In the genomic region with DNA sequence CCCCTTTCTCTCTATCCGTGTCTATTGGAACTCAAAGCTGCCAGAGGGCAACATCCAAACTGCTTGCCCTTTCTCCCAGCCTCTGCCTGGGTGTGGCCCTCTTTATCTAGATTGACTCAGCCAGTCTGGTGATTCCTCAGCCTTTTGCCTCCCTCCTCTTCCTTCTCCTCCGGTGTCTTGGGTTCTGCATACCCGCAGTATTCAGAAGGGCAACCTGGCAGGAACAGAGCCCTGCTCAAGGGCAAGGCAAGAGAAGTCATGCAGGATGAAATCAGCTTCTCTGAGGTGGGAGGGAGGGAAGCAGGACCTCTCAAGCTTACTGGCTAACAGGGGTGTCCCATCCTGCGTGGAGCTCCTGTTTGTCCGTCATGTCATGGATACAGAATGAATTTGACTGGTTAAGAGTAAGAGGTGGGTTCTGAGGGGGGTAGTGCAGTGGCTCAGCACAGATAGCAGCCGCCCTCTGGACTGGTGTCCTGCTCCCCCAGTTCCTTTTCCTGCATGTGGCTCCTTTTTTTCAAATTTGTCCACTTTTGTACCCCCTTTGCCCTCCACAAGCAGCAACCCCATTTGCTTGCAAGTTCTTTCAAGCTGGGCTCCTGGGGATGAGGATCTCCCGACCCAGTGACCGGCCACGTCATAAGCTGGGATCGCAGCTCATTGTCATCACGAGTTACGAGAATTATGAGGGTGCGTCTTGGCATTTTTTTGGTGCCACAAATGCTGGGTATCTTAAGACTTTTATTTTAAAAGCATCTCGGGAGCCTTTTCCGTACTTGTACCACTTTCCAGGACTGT, we compare ENCODE assay signal across 16 cellular contexts.
A peak's percentile ranks its signal among the peaks of the same experiment; 100 is the strongest.
DNase-seq lines count a peak whose midpoint lies in the region; ATAC-seq, FAIRE-seq and TF ChIP-seq lines count a peak whose summit lies in the region.
"Had no signal": no experiment of that assay in that cellular context is flagged by ENCODE, and none has a peak within 500 bp of the region (broad histone marks: within the 10 kb centered on the region; RNA-seq: fewer than 3 reads in every experiment).

No MANE protein-coding gene starts in this region.

- H2AK5ac ChIP-seq in H1 (ENCODE audit: low read depth, low read length), result no peak overlapping the region
- H2AK5ac ChIP-seq in mesenchymal stem cell (ENCODE audit: low read length, severe bottlenecking), result peak overlapping the region; percentile 57

- H3K79me1 ChIP-seq in H1 (ENCODE audit: low read depth, low read length) (no peaks in the 10 kb centered on the region; the same call in 1 of the 2 replicates), mesenchymal stem cell (replicated peaks; ENCODE audit: low read length, poor library complexity, severe bottlenecking) (peaks cover 32% of the 10 kb centered on the region)

- no peak overlapping the region for H3K9ac ChIP-seq in H1 (replicated peaks in 1 of 4; ENCODE audit: extremely low read depth in 1 of 4, low read depth in 3 of 4, low read length in 3 of 4)
- no peak overlapping the region for H3K9ac ChIP-seq in mesenchymal stem cell (ENCODE audit: low read length)

- H2BK12ac ChIP-seq in H1 (ENCODE audit: low read depth, low read length) (no peak overlapping the region; the same call in 1 of the 2 replicates), mesenchymal stem cell (ENCODE audit: low read length in 2 of 2) (no peak overlapping the region)

- H3K36me3 ChIP-seq in H1 (ENCODE audit: control insufficient read depth in 2 of 4, insufficient read depth in 4 of 4, low read length in 3 of 4) (no peaks in the 10 kb centered on the region), mesenchymal stem cell (ENCODE audit: control insufficient read depth in 1 of 2, insufficient read depth in 2 of 2, low read depth in 1 of 2, low read length in 2 of 2) (no peaks in the 10 kb centered on the region)
- H3K36me3 ChIP-seq: breast epithelium, thyroid gland had no signal

- CTCF ChIA-PET in H1 (lab: Charles Lee; ENCODE audit: partially characterized antibody), result interaction anchor here (0.9 to 1.5 kb wide), 5 partner anchors 10 to 193 kb away, joined by 3 to 6 read pairs (median 3); no protein-coding TSS in a partner anchor

- H4K8ac ChIP-seq in H1 (ENCODE audit: extremely low read depth, insufficient read depth, low read length) (no peak overlapping the region), mesenchymal stem cell (ENCODE audit: low read length) (no peak overlapping the region)

- no peaks in the 10 kb centered on the region for H3K79me2 ChIP-seq in H1 (ENCODE audit: control insufficient read depth in 1 of 2, insufficient read depth in 2 of 2, low read length in 2 of 2)

- peaks cover 8 to 26% (median 13%) of the 10 kb centered on the region in 4 experiments for H3K4me1 ChIP-seq in H1 (replicated peaks in 1 of 4; ENCODE audit: control insufficient read depth in 3 of 4, insufficient read depth in 4 of 4, low read length in 3 of 4)
- H3K4me1 ChIP-seq in mesenchymal stem cell (ENCODE audit: control insufficient read depth, insufficient read depth, low read depth, low read length), result peaks cover 15% of the 10 kb centered on the region
- H3K4me1 ChIP-seq: breast epithelium had no signal

- H2BK15ac ChIP-seq in H1 (ENCODE audit: low read length) (no peak overlapping the region), mesenchymal stem cell (ENCODE audit: low read depth, poor library complexity, severe bottlenecking) (no peak overlapping the region)

- H2BK5ac ChIP-seq in H1 (ENCODE audit: low read depth, low read length) (peak overlapping the region; percentile 61), mesenchymal stem cell (ENCODE audit: low read depth, low read length, poor library complexity, severe bottlenecking) (no peak overlapping the region)

- H4K20me1 ChIP-seq in H1 (replicated peaks in 1 of 2; ENCODE audit: control insufficient read depth in 1 of 2, insufficient read depth in 2 of 2, low read length in 2 of 2), result no peaks in the 10 kb centered on the region

- peak overlapping the region; percentile 62 for H3K18ac ChIP-seq in H1 (ENCODE audit: extremely low read depth, low read length)
- no peak overlapping the region for H3K18ac ChIP-seq in mesenchymal stem cell (ENCODE audit: low read depth in 1 of 2, low read length in 2 of 2)

- H3K4me3 ChIP-seq in H1 (ENCODE audit: extremely low read depth in 1 of 4, insufficient read depth in 2 of 4, low read depth in 3 of 4, low read length in 4 of 4), result no peak overlapping the region
- no peak overlapping the region for H3K4me3 ChIP-seq in mesenchymal stem cell (ENCODE audit: insufficient read depth in 1 of 2, low read depth in 1 of 2, low read length in 2 of 2)
- H3K4me3 ChIP-seq: breast epithelium, thyroid gland had no signal

- peak; percentile 35 for DNase-seq in AG20443 (ENCODE audit: low spot score)
- peak; percentile 53 for DNase-seq in LoVo (ENCODE audit: low spot score)
- no peak for DNase-seq in H1 (ENCODE audit: low read depth in 1 of 2, low spot score in 2 of 2)
- no peak for DNase-seq in mesenchymal stem cell
- DNase-seq in NCI-H2081 (lab: John Stamatoyannopoulos, UW), result no peak
- DNase-seq in HuH-7.5 (ENCODE audit: low spot score), result no peak
- DNase-seq: ACHN; activated CD4-positive, alpha-beta T cell treated with anti-CD3 and anti-CD28 coated beads for 36 hours; activated naive CD8-positive, alpha-beta T cell treated with anti-CD3 and anti-CD28 coated beads, Interleukin-2, amount 50 U/mL, for 24 hours; NCI-H1092 treated with DMSO at 0.1 percent for 48 hours; stimulated activated naive B cell treated with anti-CD40 and anti-IgM and Interleukin-4, amounts not matched to agents 10 μg/mL and 1 μg/mL and 100 μg/mL, for 72 hours; thyroid gland had no signal

- no peak for TF ChIP-seq CTCF in H1 (IDR thresholded peaks at IDR 0.05; ENCODE audit: control extremely low read depth in 1 of 3, insufficient read depth in 1 of 3, low read depth in 1 of 3, low read length in 3 of 3)

- no peak overlapping the region for H3K14ac ChIP-seq in H1 (ENCODE audit: insufficient read length)
- no peak overlapping the region for H3K14ac ChIP-seq in mesenchymal stem cell (ENCODE audit: low read length in 2 of 2)

- H4K91ac ChIP-seq in H1 (replicated peaks; ENCODE audit: insufficient read length, low read length) (peak overlapping the region; percentile 4), mesenchymal stem cell (ENCODE audit: low read length) (no peak overlapping the region)

- H2BK20ac ChIP-seq in H1 (ENCODE audit: low read length), result peak overlapping the region; percentile 51

- H2BK120ac ChIP-seq in H1 (replicated peaks; ENCODE audit: low read depth, low read length) (peak overlapping the region; percentile 19), mesenchymal stem cell (ENCODE audit: low read depth, low read length) (no peak overlapping the region)

- H3K9me3 ChIP-seq in H1 (ENCODE audit: insufficient read depth in 2 of 2, low read depth in 1 of 2, low read length in 1 of 2) (no peaks in the 10 kb centered on the region), mesenchymal stem cell (ENCODE audit: control insufficient read depth, low read length) (no peaks in the 10 kb centered on the region)
- H3K9me3 ChIP-seq: breast epithelium, thyroid gland had no signal

- TF ChIP-seq POLR2A in H1 (IDR thresholded peaks at IDR 0.05; ENCODE audit: control extremely low read depth in 1 of 2, low read depth in 2 of 2, low read length in 2 of 2), result no peak

- ATAC-seq in GM19324 (IDR thresholded peaks at IDR 0.05; ENCODE audit: low FRiP score, unreplicated experiment), result no peak
- ATAC-seq in GM21367 (IDR thresholded peaks at IDR 0.05; ENCODE audit: unreplicated experiment), result no peak
- ATAC-seq: activated CD4-positive, alpha-beta T cell treated with anti-CD3 and anti-CD28 coated beads for 36 hours; activated naive CD8-positive, alpha-beta T cell treated with anti-CD3 and anti-CD28 coated beads, Interleukin-2, amount 50 U/mL, for 24 hours; stimulated activated naive B cell treated with anti-CD40 and anti-IgM and Interleukin-4, amounts not matched to agents 10 μg/mL and 1 μg/mL and 100 μg/mL, for 72 hours had no signal

- no peak for TF ChIP-seq RAD21 in H1 (IDR thresholded peaks at IDR 0.05 in 1 of 2, conservative IDR thresholded peaks at IDR 0.05 in 1 of 2; ENCODE audit: low read depth in 2 of 2, low read length in 2 of 2)

- H3K56ac ChIP-seq in H1 (replicated peaks; ENCODE audit: insufficient read length, low read depth, low read length), result no peak overlapping the region

- FAIRE-seq in H1 (lab: Jason Lieb, UNC), result no peak
- FAIRE-seq: islet of Langerhans had no signal

- H2AFZ ChIP-seq in H1 (ENCODE audit: low read length) (no peak overlapping the region), mesenchymal stem cell (ENCODE audit: low read depth, low read length) (no peak overlapping the region)

- H3K23ac ChIP-seq in H1 (ENCODE audit: insufficient read length) (no peak overlapping the region), mesenchymal stem cell (ENCODE audit: low read length in 2 of 2) (no peak overlapping the region)

- 90% methylated on average over 15 of the region's 15 CpGs; no CpG with 5 or more reads in 1 of the 2 experiments for WGBS in H1 (ENCODE audit: extremely low coverage in 1 of 2, insufficient coverage in 1 of 2, insufficient read length in 1 of 2, insufficient replicate concordance in 2 of 2, low coverage in 1 of 2, low lambda C conversion rate in 2 of 2, missing lambda C conversion rate in 1 of 2), 2 experiments
- 89% methylated on average over 15 of the region's 15 CpGs for WGBS in mesenchymal stem cell

- H3K4me2 ChIP-seq in H1 (ENCODE audit: insufficient read depth in 1 of 2, low read depth in 2 of 2, low read length in 2 of 2) (no peak overlapping the region), mesenchymal stem cell (ENCODE audit: low read length, poor library complexity, severe bottlenecking) (no peak overlapping the region)

- no peak for TF ChIP-seq EP300 in H1 (IDR thresholded peaks at IDR 0.05; ENCODE audit: borderline replicate concordance in 1 of 2, low read depth in 2 of 2, low read length in 2 of 2)

- H3K4ac ChIP-seq in H1 (replicated peaks; ENCODE audit: insufficient read length, low read depth, low read length), result no peak overlapping the region
- H3K4ac ChIP-seq in mesenchymal stem cell (ENCODE audit: low read depth in 1 of 2, low read length in 2 of 2), result no peak overlapping the region

- H3K27ac ChIP-seq in H1 (ENCODE audit: low read depth, low read length) (no peak overlapping the region), mesenchymal stem cell (ENCODE audit: low read length, poor library complexity, severe bottlenecking) (no peak overlapping the region)
- H3K27ac ChIP-seq: breast epithelium, thyroid gland had no signal

- H3K23me2 ChIP-seq in H1 (ENCODE audit: low read depth, low read length), result no peaks in the 10 kb centered on the region; the same call in 1 of the 2 replicates

- no peak overlapping the region for H4K5ac ChIP-seq in H1 (ENCODE audit: insufficient read length, low read depth, low read length)

- POLR2A ChIA-PET in H1 (lab: Charles Lee; ENCODE audit: partially characterized antibody), result interaction anchor here (0.7 kb wide), 1 partner anchor 11 kb away, joined by 3 read pairs; no protein-coding TSS in a partner anchor

- no peaks in the 10 kb centered on the region for H3K27me3 ChIP-seq in H1 (replicated peaks in 1 of 4; ENCODE audit: control insufficient read depth in 3 of 4, extremely low read depth in 1 of 4, insufficient read depth in 3 of 4, low read length in 3 of 4)
- no peaks in the 10 kb centered on the region for H3K27me3 ChIP-seq in mesenchymal stem cell (ENCODE audit: control insufficient read depth in 1 of 2, insufficient read depth in 1 of 2, low read length in 2 of 2)
- H3K27me3 ChIP-seq: breast epithelium, thyroid gland had no signal

TF ChIP-seq in H1, 55 proteins besides CTCF, POLR2A, EP300 and RAD21 (continues in another document):
- TF ChIP-seq TCF12 (IDR thresholded peaks at IDR 0.05; ENCODE audit: low read depth, low read length), result no peak

Comparison
In these comparisons a context has a peak if more than half of its experiments do, and no peak if none do; other contexts are left out.
1. DNase-seq: peak in AG20443 (single experiment) and LoVo (single experiment); none in H1 (0 of 2), mesenchymal stem cell (single experiment), NCI-H2081 (0 of 2) and HuH-7.5 (single experiment).